ENCODE assay signal across 8 cellular contexts in the genomic region with DNA sequence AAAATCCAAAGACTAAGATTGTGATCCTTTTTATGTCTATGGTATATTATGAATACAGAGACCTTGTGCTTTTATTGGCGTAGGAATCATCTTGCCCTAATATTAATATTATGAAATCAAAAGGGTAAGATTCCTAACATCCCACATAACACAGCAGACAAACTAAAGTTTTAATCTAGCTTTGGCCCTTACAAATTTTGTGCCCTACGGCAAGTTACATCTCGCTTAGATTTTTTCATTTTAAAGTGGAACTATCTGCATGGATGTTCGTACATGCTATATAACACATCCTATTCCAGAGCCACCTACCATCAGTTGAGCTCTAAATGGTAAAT. TPM values are rescaled to one million over a fixed set of nuclear protein-coding genes. Genes with fewer than 3 reads are reported as not detected.
DNase-seq lines count a peak whose midpoint lies in the region; ATAC-seq and TF ChIP-seq lines count a peak whose summit lies in the region.

No MANE protein-coding gene starts in this region.

- H3K9ac ChIP-seq in OCI-LY3 (ENCODE audit: low read length), result peak overlapping the region; percentile 76

- no peak for TF ChIP-seq CTCF in CD4-positive, alpha-beta T cell (IDR thresholded peaks at IDR 0.05)
- TF ChIP-seq CTCF in OCI-LY3 (IDR thresholded peaks at IDR 0.05; ENCODE audit: low read depth, low read length) (no peak), endothelial cell (IDR thresholded peaks at IDR 0.05; ENCODE audit: unreplicated experiment) (no peak), neutrophil (IDR thresholded peaks at IDR 0.05) (no peak)

- peaks cover 90% of the 10 kb centered on the region for H3K79me2 ChIP-seq in OCI-LY3 (ENCODE audit: low read length)

- intact Hi-C loops in CD4-positive, alpha-beta T cell (cut with DNase I, micrococcal nuclease), result loop anchor here (5.0 to 10.0 kb wide), 4 partner anchors 213 to 1834 kb away; a partner anchor contains a TSS

- no peaks in the 10 kb centered on the region for H3K9me3 ChIP-seq in CD4-positive, alpha-beta T cell (ENCODE audit: control insufficient read depth, low read length)
- H3K9me3 ChIP-seq in OCI-LY3 (ENCODE audit: insufficient read depth, low read length) (no peaks in the 10 kb centered on the region), neutrophil (no peaks in the 10 kb centered on the region)

- H4K20me1 ChIP-seq in OCI-LY3 (ENCODE audit: insufficient read depth, low read length), result peaks cover 35% of the 10 kb centered on the region

- peak overlapping the region; percentile 96 for H3K27ac Mint-ChIP-seq in CD4-positive, alpha-beta T cell
- H3K27ac Mint-ChIP-seq in endothelial cell (ENCODE audit: unreplicated experiment), result peak overlapping the region; percentile 88

- H3K4me3 ChIP-seq in OCI-LY3 (ENCODE audit: low read length) (peak overlapping the region; percentile 77), neutrophil (ENCODE audit: low read depth in 1 of 2, low read length in 1 of 2) (peak overlapping the region; percentile 68 to 79)

- H3K4me2 ChIP-seq in OCI-LY3 (ENCODE audit: low read length), result peak overlapping the region; percentile 89

- H3K9me3 Mint-ChIP-seq in CD4-positive, alpha-beta T cell, result no peaks in the 10 kb centered on the region
- H3K9me3 Mint-ChIP-seq in endothelial cell (ENCODE audit: unreplicated experiment), result no peaks in the 10 kb centered on the region

- H3K36me3 ChIP-seq in OCI-LY3 (replicated peaks; ENCODE audit: low read depth, low read length) (peaks cover 33% of the 10 kb centered on the region), neutrophil (no peaks in the 10 kb centered on the region)

- POLR2A ChIA-PET in CD4-positive, alpha-beta T cell (lab: Charles Lee), result interaction anchor here (0.6 to 2.9 kb wide), 25 partner anchors 8 to 1638 kb away, joined by 3 to 43 read pairs (median 4); a partner anchor contains a TSS

- no peaks in the 10 kb centered on the region for H3K27me3 ChIP-seq in CD4-positive, alpha-beta T cell (ENCODE audit: control insufficient read depth, insufficient read depth, low read length)
- no peaks in the 10 kb centered on the region for H3K27me3 ChIP-seq in OCI-LY3 (ENCODE audit: low read depth, low read length)
- H3K27me3 ChIP-seq in neutrophil, result no peaks in the 10 kb centered on the region

- peaks cover 82% of the 10 kb centered on the region for H3K36me3 Mint-ChIP-seq in CD4-positive, alpha-beta T cell (ENCODE audit: low read depth)
- H3K36me3 Mint-ChIP-seq in endothelial cell (ENCODE audit: low read depth, unreplicated experiment), result peaks cover 7% of the 10 kb centered on the region

- DNase-seq in CD4-positive, alpha-beta T cell, result no peak
- DNase-seq in endothelial cell (ENCODE audit: low spot score) (no peak), NCI-H187 (lab: John Stamatoyannopoulos, UW) (no peak), DMS 273 (lab: John Stamatoyannopoulos, UW; ENCODE audit: unreplicated experiment) (no peak)
- DNase-seq in stimulated activated CD4-positive, alpha-beta T cell treated with anti-CD3 and anti-CD28 coated beads, Interleukin-1b, Interleukin-23, amount 100 ng/mL, for 48 hours, result no peak
- DNase-seq in stimulated activated naive CD4-positive, alpha-beta T cell (lab: John Stamatoyannopoulos, UW), result no peak

- peaks cover 75% of the 10 kb centered on the region for H3K4me1 Mint-ChIP-seq in CD4-positive, alpha-beta T cell (ENCODE audit: low read depth)
- peaks cover 21% of the 10 kb centered on the region for H3K4me1 Mint-ChIP-seq in endothelial cell (ENCODE audit: unreplicated experiment)

- no peak for ATAC-seq in CD4-positive, alpha-beta T cell (ENCODE audit: poor library complexity)

- peak overlapping the region; percentile 82 for H3K27ac ChIP-seq in CD4-positive, alpha-beta T cell (ENCODE audit: low read depth, low read length)
- H3K27ac ChIP-seq in OCI-LY3 (ENCODE audit: low read length) (peak overlapping the region; percentile 81), neutrophil (peak overlapping the region; percentile 88)

- H3K4me1 ChIP-seq in OCI-LY3 (ENCODE audit: low read length), result peaks cover 23% of the 10 kb centered on the region
- H3K4me1 ChIP-seq in neutrophil (ENCODE audit: control insufficient read depth in 1 of 2, insufficient read depth in 1 of 2, low read depth in 1 of 2, low read length in 1 of 2), result peaks cover 6 to 8% of the 10 kb centered on the region in 2 experiments

- CTCF ChIA-PET in CD4-positive, alpha-beta T cell (lab: Charles Lee), result interaction anchor here (1.1 kb wide), 1 partner anchor 935 kb away, joined by 3 read pairs; no protein-coding TSS in a partner anchor

- no peak overlapping the region for H2AFZ ChIP-seq in OCI-LY3 (ENCODE audit: low read depth, low read length)

- H3K4me3 Mint-ChIP-seq in CD4-positive, alpha-beta T cell, result peak overlapping the region; percentile 99
- peak overlapping the region; percentile 94 for H3K4me3 Mint-ChIP-seq in endothelial cell (ENCODE audit: unreplicated experiment)

- no peaks in the 10 kb centered on the region for H3K27me3 Mint-ChIP-seq in CD4-positive, alpha-beta T cell
- peaks cover 5% of the 10 kb centered on the region for H3K27me3 Mint-ChIP-seq in endothelial cell (ENCODE audit: unreplicated experiment)

RNA-seq across cellular contexts. Expression of a gene that starts 0.2 kb away (rescaled TPM):
- 1 to 10 TPM; 9.0 to 9.6 TPM for total RNA-seq in CD4-positive, alpha-beta T cell
- total RNA-seq in endothelial cell (ENCODE audit: unreplicated experiment), result 15.9 TPM

RNA-seq across cellular contexts. Expression of a gene that starts 16.0 kb away (rescaled TPM):
- total RNA-seq in CD4-positive, alpha-beta T cell, result not detected
- total RNA-seq in endothelial cell (ENCODE audit: unreplicated experiment), result not detected

RNA-seq across cellular contexts. Expression of a gene that starts 36.3 kb away (rescaled TPM):
- 1 to 10 TPM; 4.9 to 5.6 TPM for total RNA-seq in CD4-positive, alpha-beta T cell
- total RNA-seq in endothelial cell (ENCODE audit: unreplicated experiment), result 1.7 TPM
